Comparison of ENCODE assay signal across 1 cellular context in the genomic region with DNA sequence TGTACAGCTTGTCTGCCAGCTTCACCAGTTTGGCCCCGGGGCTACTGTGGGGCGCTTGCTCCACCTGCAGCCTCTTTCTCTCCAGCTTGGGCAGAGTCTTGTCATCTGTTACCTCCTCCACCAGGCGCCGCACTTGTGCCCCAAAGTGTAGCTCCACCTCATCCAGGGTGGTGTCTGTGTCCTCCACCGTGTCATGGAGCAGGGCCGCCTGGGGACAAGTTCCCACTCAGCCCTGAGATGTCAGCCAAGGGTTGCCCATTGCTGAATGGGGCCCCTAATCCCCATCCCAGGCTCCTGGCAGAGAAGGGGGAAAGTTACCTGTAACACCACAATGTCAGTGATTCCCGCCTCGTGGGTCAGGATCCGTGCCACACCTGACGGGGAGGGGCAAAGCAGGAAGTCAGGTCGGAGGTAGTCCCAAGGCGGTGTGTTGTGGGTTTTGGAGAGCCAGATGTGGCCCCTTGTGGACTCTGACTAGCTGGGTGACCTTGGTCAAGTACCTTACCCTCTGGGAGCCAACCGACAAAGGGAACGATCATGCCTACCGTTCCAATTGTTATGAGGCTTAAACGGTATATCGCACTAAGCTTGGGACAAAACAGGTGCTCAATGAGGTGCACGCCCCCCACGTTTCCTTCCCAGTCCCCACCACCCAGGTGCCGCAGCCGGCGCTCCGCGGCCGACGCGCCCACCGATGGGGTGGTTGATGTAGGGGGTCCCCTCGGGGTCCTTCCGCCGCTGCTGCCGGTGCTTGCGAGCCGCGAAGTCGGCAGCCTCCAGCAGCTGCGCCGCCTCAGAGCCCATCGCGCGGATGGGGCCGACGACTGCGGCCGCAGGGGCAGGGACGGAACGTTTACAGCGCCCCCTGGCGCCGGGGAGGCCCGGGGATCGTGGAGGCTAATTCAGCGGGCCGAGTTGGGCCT.
TF ChIP-seq lines count a peak whose summit lies in the region.

HDDC3 (minus strand) TSS at position 813 of the 923 bp plus-strand sequence; CDS start at position 804, 9 bp downstream.

TF ChIP-seq in HepG2, 621 proteins besides CTCF, POLR2A, EP300 and RAD21 (continued from another document and continues in another):
- TF ChIP-seq, protein P1, sequence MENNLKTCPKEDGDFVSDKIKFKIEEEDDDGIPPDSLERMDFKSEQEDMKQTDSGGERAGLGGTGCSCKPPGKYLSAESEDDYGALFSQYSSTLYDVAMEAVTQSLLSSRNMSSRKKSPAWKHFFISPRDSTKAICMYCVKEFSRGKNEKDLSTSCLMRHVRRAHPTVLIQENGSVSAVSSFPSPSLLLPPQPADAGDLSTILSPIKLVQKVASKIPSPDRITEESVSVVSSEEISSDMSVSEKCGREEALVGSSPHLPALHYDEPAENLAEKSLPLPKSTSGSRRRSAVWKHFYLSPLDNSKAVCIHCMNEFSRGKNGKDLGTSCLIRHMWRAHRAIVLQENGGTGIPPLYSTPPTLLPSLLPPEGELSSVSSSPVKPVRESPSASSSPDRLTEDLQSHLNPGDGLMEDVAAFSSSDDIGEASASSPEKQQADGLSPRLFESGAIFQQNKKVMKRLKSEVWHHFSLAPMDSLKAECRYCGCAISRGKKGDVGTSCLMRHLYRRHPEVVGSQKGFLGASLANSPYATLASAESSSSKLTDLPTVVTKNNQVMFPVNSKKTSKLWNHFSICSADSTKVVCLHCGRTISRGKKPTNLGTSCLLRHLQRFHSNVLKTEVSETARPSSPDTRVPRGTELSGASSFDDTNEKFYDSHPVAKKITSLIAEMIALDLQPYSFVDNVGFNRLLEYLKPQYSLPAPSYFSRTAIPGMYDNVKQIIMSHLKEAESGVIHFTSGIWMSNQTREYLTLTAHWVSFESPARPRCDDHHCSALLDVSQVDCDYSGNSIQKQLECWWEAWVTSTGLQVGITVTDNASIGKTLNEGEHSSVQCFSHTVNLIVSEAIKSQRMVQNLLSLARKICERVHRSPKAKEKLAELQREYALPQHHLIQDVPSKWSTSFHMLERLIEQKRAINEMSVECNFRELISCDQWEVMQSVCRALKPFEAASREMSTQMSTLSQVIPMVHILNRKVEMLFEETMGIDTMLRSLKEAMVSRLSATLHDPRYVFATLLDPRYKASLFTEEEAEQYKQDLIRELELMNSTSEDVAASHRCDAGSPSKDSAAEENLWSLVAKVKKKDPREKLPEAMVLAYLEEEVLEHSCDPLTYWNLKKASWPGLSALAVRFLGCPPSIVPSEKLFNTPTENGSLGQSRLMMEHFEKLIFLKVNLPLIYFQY (CRISPR knock-in tag; IDR thresholded peaks at IDR 0.05; ENCODE audit: borderline replicate concordance), result peak; percentile 99
- TF ChIP-seq ZNF225 (CRISPR knock-in tag; IDR thresholded peaks at IDR 0.05) (no peak; the same call in none of the 2 replicates), ZBTB20 (CRISPR knock-in tag; IDR thresholded peaks at IDR 0.05; ENCODE audit: borderline replicate concordance, low read depth) (no peak), TOPORS (CRISPR knock-in tag; IDR thresholded peaks at IDR 0.05) (no peak), MZF1 (CRISPR knock-in tag; IDR thresholded peaks at IDR 0.05; ENCODE audit: borderline replicate concordance) (no peak), SYNCRIP (IDR thresholded peaks at IDR 0.05; ENCODE audit: insufficient read depth, low read depth, low read length) (no peak), ZNF30 (CRISPR knock-in tag; IDR thresholded peaks at IDR 0.05) (no peak), ZFP62 (CRISPR knock-in tag; IDR thresholded peaks at IDR 0.05) (no peak), ZNF333 (CRISPR knock-in tag; IDR thresholded peaks at IDR 0.05; ENCODE audit: borderline replicate concordance) (peak; percentile 80; the same call in 1 of the 2 replicates), ZNF746 (CRISPR knock-in tag; IDR thresholded peaks at IDR 0.05) (no peak), THYN1 (CRISPR knock-in tag; IDR thresholded peaks at IDR 0.05; ENCODE audit: borderline replicate concordance, low read depth) (no peak), RARA (CRISPR knock-in tag; IDR thresholded peaks at IDR 0.05) (peak; percentile 54; the same call in 1 of the 2 replicates), NONO (IDR thresholded peaks at IDR 0.05) (no peak), NONO (CRISPR knock-in tag; conservative IDR thresholded peaks at IDR 0.05) (peak; percentile 72), SP2 (CRISPR knock-in tag; IDR thresholded peaks at IDR 0.05) (no peak), PLSCR1 (CRISPR knock-in tag; IDR thresholded peaks at IDR 0.05; ENCODE audit: borderline replicate concordance) (no peak), MBNL3 (CRISPR knock-in tag; conservative IDR thresholded peaks at IDR 0.05) (no peak), RNF2 (conservative IDR thresholded peaks at IDR 0.05; ENCODE audit: low read depth) (no peak), DMTF1 (CRISPR knock-in tag; IDR thresholded peaks at IDR 0.05) (no peak), ZZZ3 (CRISPR knock-in tag; IDR thresholded peaks at IDR 0.05; ENCODE audit: borderline replicate concordance) (no peak; the same call in 1 of the 2 replicates), CBX5 (CRISPR knock-in tag; IDR thresholded peaks at IDR 0.05; ENCODE audit: borderline replicate concordance) (0 out of 2 replicates have a peak, but pooled peaks have one; percentile 56), NAIF1 (CRISPR knock-in tag; IDR thresholded peaks at IDR 0.05; ENCODE audit: borderline replicate concordance) (no peak), SP4 (CRISPR knock-in tag; IDR thresholded peaks at IDR 0.05) (peak; percentile 55; the same call in 1 of the 2 replicates), MAFK (conservative IDR thresholded peaks at IDR 0.05 in 1 of 2, IDR thresholded peaks at IDR 0.05 in 1 of 2; ENCODE audit: low read length in 2 of 2) (no peak), FOXP1 (IDR thresholded peaks at IDR 0.05) (no peak), FOXP1 (CRISPR knock-in tag; IDR thresholded peaks at IDR 0.05) (no peak), KDM4B (CRISPR knock-in tag; IDR thresholded peaks at IDR 0.05) (peak; percentile 28; the same call in 1 of the 2 replicates), LRRFIP1 (CRISPR knock-in tag; conservative IDR thresholded peaks at IDR 0.05) (no peak), GTF2F1 (IDR thresholded peaks at IDR 0.05; ENCODE audit: low read length) (no peak), REXO4 (CRISPR knock-in tag; IDR thresholded peaks at IDR 0.05; ENCODE audit: borderline replicate concordance) (no peak), HMG20B (CRISPR knock-in tag; conservative IDR thresholded peaks at IDR 0.05) (no peak), GMEB2 (CRISPR knock-in tag; IDR thresholded peaks at IDR 0.05; ENCODE audit: low read depth) (no peak), ZNF563 (CRISPR knock-in tag; IDR thresholded peaks at IDR 0.05) (peak; percentile 85), MTA3 (CRISPR knock-in tag; IDR thresholded peaks at IDR 0.05) (no peak), RBM22 (optimal IDR thresholded peaks at IDR 0.05; ENCODE audit: low read length) (no peak), ZNF234 (CRISPR knock-in tag; conservative IDR thresholded peaks at IDR 0.05) (no peak)
- TF ChIP-seq, protein P2, sequence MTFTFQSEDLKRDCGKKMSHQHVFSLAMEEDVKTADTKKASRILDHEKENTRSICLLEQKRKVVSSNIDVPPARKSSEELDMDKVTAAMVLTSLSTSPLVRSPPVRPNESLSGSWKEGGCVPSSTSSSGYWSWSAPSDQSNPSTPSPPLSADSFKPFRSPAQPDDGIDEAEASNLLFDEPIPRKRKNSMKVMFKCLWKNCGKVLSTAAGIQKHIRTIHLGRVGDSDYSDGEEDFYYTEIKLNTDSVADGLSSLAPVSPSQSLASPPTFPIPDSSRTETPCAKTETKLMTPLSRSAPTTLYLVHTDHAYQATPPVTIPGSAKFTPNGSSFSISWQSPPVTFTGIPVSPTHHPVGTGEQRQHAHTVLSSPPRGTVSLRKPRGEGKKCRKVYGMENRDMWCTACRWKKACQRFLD (CRISPR knock-in tag; IDR thresholded peaks at IDR 0.05; ENCODE audit: borderline replicate concordance), result no peak
- TF ChIP-seq, protein P3, sequence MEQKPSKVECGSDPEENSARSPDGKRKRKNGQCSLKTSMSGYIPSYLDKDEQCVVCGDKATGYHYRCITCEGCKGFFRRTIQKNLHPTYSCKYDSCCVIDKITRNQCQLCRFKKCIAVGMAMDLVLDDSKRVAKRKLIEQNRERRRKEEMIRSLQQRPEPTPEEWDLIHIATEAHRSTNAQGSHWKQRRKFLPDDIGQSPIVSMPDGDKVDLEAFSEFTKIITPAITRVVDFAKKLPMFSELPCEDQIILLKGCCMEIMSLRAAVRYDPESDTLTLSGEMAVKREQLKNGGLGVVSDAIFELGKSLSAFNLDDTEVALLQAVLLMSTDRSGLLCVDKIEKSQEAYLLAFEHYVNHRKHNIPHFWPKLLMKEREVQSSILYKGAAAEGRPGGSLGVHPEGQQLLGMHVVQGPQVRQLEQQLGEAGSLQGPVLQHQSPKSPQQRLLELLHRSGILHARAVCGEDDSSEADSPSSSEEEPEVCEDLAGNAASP (CRISPR knock-in tag; IDR thresholded peaks at IDR 0.05; ENCODE audit: borderline replicate concordance), result peak; percentile 80
- TF ChIP-seq, protein P4, sequence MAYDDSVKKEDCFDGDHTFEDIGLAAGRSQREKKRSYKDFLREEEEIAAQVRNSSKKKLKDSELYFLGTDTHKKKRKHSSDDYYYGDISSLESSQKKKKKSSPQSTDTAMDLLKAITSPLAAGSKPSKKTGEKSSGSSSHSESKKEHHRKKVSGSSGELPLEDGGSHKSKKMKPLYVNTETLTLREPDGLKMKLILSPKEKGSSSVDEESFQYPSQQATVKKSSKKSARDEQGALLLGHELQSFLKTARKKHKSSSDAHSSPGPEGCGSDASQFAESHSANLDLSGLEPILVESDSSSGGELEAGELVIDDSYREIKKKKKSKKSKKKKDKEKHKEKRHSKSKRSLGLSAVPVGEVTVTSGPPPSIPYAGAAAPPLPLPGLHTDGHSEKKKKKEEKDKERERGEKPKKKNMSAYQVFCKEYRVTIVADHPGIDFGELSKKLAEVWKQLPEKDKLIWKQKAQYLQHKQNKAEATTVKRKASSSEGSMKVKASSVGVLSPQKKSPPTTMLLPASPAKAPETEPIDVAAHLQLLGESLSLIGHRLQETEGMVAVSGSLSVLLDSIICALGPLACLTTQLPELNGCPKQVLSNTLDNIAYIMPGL (CRISPR knock-in tag; IDR thresholded peaks at IDR 0.05; ENCODE audit: borderline replicate concordance in 1 of 2, low read depth in 1 of 2), result peak; percentile 98 to 99
- TF ChIP-seq, protein P5, sequence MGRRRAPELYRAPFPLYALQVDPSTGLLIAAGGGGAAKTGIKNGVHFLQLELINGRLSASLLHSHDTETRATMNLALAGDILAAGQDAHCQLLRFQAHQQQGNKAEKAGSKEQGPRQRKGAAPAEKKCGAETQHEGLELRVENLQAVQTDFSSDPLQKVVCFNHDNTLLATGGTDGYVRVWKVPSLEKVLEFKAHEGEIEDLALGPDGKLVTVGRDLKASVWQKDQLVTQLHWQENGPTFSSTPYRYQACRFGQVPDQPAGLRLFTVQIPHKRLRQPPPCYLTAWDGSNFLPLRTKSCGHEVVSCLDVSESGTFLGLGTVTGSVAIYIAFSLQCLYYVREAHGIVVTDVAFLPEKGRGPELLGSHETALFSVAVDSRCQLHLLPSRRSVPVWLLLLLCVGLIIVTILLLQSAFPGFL (CRISPR knock-in tag; IDR thresholded peaks at IDR 0.05), result no peak
- TF ChIP-seq, protein P6, sequence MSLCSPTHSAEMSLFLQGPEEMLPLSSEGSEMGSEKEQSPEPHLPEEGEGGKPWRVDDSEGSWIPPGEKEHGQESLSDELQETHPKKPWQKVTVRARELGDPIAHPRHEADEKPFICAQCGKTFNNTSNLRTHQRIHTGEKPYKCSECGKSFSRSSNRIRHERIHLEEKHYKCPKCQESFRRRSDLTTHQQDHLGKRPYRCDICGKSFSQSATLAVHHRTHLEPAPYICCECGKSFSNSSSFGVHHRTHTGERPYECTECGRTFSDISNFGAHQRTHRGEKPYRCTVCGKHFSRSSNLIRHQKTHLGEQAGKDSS (CRISPR knock-in tag; IDR thresholded peaks at IDR 0.05; ENCODE audit: borderline replicate concordance, low read depth), result peak; percentile 89
